2 cellular contexts compared by ENCODE assay signal in the genomic region with DNA sequence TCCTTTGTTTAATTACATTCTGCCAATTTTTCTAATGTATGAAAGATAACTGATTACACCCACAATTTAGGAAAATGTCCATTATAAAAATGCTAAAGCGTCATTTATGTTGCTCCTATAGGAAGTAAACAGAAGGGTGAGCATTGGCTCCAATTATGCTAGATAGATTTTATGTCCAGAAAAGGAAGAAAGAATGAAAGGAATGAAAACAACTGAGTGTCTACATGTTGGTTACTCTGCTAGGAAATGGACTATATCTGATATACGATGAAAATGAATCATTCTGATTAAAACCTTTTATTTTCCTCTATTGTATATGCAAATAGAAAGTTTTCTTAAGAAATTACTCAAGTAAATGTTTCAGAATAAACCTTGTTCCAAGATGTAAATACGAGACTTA.
TF ChIP-seq lines count a peak whose summit lies in the region.

No MANE protein-coding gene starts in this region.

TF ChIP-seq in IMR-90, 13 proteins besides CTCF, POLR2A, EP300 and RAD21:
- TF ChIP-seq NFE2L2 (IDR thresholded peaks at IDR 0.05; ENCODE audit: low read depth, low read length) (no peak), BHLHE40 (IDR thresholded peaks at IDR 0.05; ENCODE audit: low read depth, low read length) (no peak), MAZ (IDR thresholded peaks at IDR 0.05; ENCODE audit: borderline replicate concordance, low read depth, low read length) (no peak), CHD1 (IDR thresholded peaks at IDR 0.05; ENCODE audit: low read depth, low read length) (no peak), MAFK (IDR thresholded peaks at IDR 0.05; ENCODE audit: low read depth, low read length) (no peak), RFX5 (IDR thresholded peaks at IDR 0.05; ENCODE audit: low read depth, low read length) (no peak), CEBPB (IDR thresholded peaks at IDR 0.05; ENCODE audit: low read depth, low read length) (no peak), RCOR1 (IDR thresholded peaks at IDR 0.05; ENCODE audit: insufficient replicate concordance, low read length) (no peak), SMC3 (IDR thresholded peaks at IDR 0.05; ENCODE audit: low read depth, low read length) (no peak), MXI1 (IDR thresholded peaks at IDR 0.05; ENCODE audit: borderline replicate concordance, low read depth, low read length) (no peak), FOS (IDR thresholded peaks at IDR 0.05; ENCODE audit: low read depth, low read length) (no peak)
- TF ChIP-seq, protein P1, sequence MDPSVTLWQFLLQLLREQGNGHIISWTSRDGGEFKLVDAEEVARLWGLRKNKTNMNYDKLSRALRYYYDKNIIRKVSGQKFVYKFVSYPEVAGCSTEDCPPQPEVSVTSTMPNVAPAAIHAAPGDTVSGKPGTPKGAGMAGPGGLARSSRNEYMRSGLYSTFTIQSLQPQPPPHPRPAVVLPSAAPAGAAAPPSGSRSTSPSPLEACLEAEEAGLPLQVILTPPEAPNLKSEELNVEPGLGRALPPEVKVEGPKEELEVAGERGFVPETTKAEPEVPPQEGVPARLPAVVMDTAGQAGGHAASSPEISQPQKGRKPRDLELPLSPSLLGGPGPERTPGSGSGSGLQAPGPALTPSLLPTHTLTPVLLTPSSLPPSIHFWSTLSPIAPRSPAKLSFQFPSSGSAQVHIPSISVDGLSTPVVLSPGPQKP (IDR thresholded peaks at IDR 0.05; ENCODE audit: borderline replicate concordance, low read depth, low read length): no peak
- TF ChIP-seq, protein P2, sequence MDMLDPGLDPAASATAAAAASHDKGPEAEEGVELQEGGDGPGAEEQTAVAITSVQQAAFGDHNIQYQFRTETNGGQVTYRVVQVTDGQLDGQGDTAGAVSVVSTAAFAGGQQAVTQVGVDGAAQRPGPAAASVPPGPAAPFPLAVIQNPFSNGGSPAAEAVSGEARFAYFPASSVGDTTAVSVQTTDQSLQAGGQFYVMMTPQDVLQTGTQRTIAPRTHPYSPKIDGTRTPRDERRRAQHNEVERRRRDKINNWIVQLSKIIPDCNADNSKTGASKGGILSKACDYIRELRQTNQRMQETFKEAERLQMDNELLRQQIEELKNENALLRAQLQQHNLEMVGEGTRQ (IDR thresholded peaks at IDR 0.05; ENCODE audit: low read depth, low read length): no peak

TF ChIP-seq in endothelial cell of umbilical vein, 7 proteins besides CTCF, POLR2A, EP300 and RAD21:
- TF ChIP-seq, protein P3, sequence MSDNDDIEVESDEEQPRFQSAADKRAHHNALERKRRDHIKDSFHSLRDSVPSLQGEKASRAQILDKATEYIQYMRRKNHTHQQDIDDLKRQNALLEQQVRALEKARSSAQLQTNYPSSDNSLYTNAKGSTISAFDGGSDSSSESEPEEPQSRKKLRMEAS (IDR thresholded peaks at IDR 0.05; ENCODE audit: insufficient read depth, insufficient read length): no peak
- TF ChIP-seq GATA2 (IDR thresholded peaks at IDR 0.05; ENCODE audit: insufficient read depth, insufficient read length, low read depth, low read length): no peak
- TF ChIP-seq JUN (IDR thresholded peaks at IDR 0.05; ENCODE audit: borderline replicate concordance, insufficient read depth, insufficient read length, low read depth): no peak
- no peak for TF ChIP-seq EZH2 (IDR thresholded peaks at IDR 0.05; ENCODE audit: borderline replicate concordance, low read depth, low read length, severe bottlenecking)
- TF ChIP-seq POLR2AphosphoS5 (IDR thresholded peaks at IDR 0.05; ENCODE audit: insufficient read depth, low read depth, low read length): no peak
- no peak for TF ChIP-seq FOS (IDR thresholded peaks at IDR 0.05; ENCODE audit: borderline replicate concordance, insufficient read depth, low read length)
- no peak for TF ChIP-seq MYC (IDR thresholded peaks at IDR 0.05; ENCODE audit: low read depth, low read length)
TF ChIP-seq in endothelial cell of umbilical vein: peak in this region for 0.
